ENCODE assay signal across 1 cellular context in genomic region chr7:145350334-145350733, GRCh38.
TF ChIP-seq lines count a peak whose summit lies in the region.

No MANE protein-coding gene starts in this region.

TF ChIP-seq in A549, 52 proteins besides CTCF, POLR2A, EP300 and RAD21 (continued from another document):
- TF ChIP-seq ELK1 (IDR thresholded peaks at IDR 0.05; ENCODE audit: low read depth, low read length) (no peak), JUN (IDR thresholded peaks at IDR 0.05) (no peak), MAFK (IDR thresholded peaks at IDR 0.05; ENCODE audit: partially characterized antibody) (peak; percentile 67)
